ENCODE assay signal across 1 cellular context in genomic region chr7:129054438-129055293, GRCh38.
TF ChIP-seq lines count a peak whose summit lies in the region.

Gene TNPO3, minus strand, starts transcription at chr7:129055111. Its CDS starts 341 bp downstream, at chr7:129054770.

TF ChIP-seq in HepG2, 621 proteins besides CTCF, POLR2A, EP300 and RAD21 (continued from another document and continues in another):
- peak; percentile 90 for TF ChIP-seq ELF3 (CRISPR knock-in tag; IDR thresholded peaks at IDR 0.05)
- peak; percentile 95 for TF ChIP-seq ZNF501 (CRISPR knock-in tag; IDR thresholded peaks at IDR 0.05)
- TF ChIP-seq ZNF580 (CRISPR knock-in tag; IDR thresholded peaks at IDR 0.05; ENCODE audit: borderline replicate concordance, low read depth) = peak; percentile 92; the same call in 1 of the 2 replicates
- TF ChIP-seq TOPORS (CRISPR knock-in tag; IDR thresholded peaks at IDR 0.05) = 0 out of 2 replicates have a peak, but pooled peaks have one; percentile 30
- TF ChIP-seq ZNF441 (CRISPR knock-in tag; IDR thresholded peaks at IDR 0.05; ENCODE audit: borderline replicate concordance) = peak; percentile 78
- TF ChIP-seq ZZZ3 (CRISPR knock-in tag; IDR thresholded peaks at IDR 0.05; ENCODE audit: borderline replicate concordance) = no peak
- no peak for TF ChIP-seq HMGA1 (CRISPR knock-in tag; conservative IDR thresholded peaks at IDR 0.05)
- peak; percentile 90 for TF ChIP-seq ZMAT3 (CRISPR knock-in tag; conservative IDR thresholded peaks at IDR 0.05)
- peak; percentile 22 for TF ChIP-seq XRCC5 (optimal IDR thresholded peaks at IDR 0.05; ENCODE audit: low read length)
- no peak for TF ChIP-seq NR3C1 (CRISPR knock-in tag; IDR thresholded peaks at IDR 0.05)
- TF ChIP-seq AKNA (CRISPR knock-in tag; IDR thresholded peaks at IDR 0.05; ENCODE audit: borderline replicate concordance) = no peak; the same call in 1 of the 2 replicates
- peak; percentile 81; the same call in 1 of the 2 replicates for TF ChIP-seq ZNF343 (CRISPR knock-in tag; IDR thresholded peaks at IDR 0.05)
- peak; percentile 66 for TF ChIP-seq SP2 (CRISPR knock-in tag; IDR thresholded peaks at IDR 0.05)
- TF ChIP-seq SP5 (CRISPR knock-in tag; IDR thresholded peaks at IDR 0.05; ENCODE audit: borderline replicate concordance, low read depth) = peak; percentile 47; the same call in 1 of the 2 replicates
- no peak for TF ChIP-seq ZMYM2 (CRISPR knock-in tag; IDR thresholded peaks at IDR 0.05)
- no peak for TF ChIP-seq PRPF4 (IDR thresholded peaks at IDR 0.05; ENCODE audit: low read depth, low read length, poor library complexity, severe bottlenecking)
- peak; percentile 80; the same call in 1 of the 2 replicates for TF ChIP-seq SIN3B (IDR thresholded peaks at IDR 0.05; ENCODE audit: low read length)
- peak; percentile 73; the same call in 1 of the 2 replicates for TF ChIP-seq ZNF510 (CRISPR knock-in tag; IDR thresholded peaks at IDR 0.05; ENCODE audit: low read depth)
- TF ChIP-seq FOXP1 (IDR thresholded peaks at IDR 0.05) = no peak
- TF ChIP-seq FOXP1 (CRISPR knock-in tag; IDR thresholded peaks at IDR 0.05) = 0 out of 2 replicates have a peak, but pooled peaks have one; percentile 20
- no peak for TF ChIP-seq PHB2 (IDR thresholded peaks at IDR 0.05; ENCODE audit: partially characterized antibody)
- TF ChIP-seq SALL1 (CRISPR knock-in tag; IDR thresholded peaks at IDR 0.05) = peak; percentile 52; the same call in 1 of the 2 replicates
- TF ChIP-seq PHF8 (CRISPR knock-in tag; IDR thresholded peaks at IDR 0.05) = peak; percentile 90
- TF ChIP-seq ZHX1 (CRISPR knock-in tag; IDR thresholded peaks at IDR 0.05; ENCODE audit: low read depth) = peak; percentile 40; the same call in 1 of the 2 replicates
- no peak for TF ChIP-seq SSRP1 (CRISPR knock-in tag; IDR thresholded peaks at IDR 0.05)
- TF ChIP-seq SIX4 (CRISPR knock-in tag; IDR thresholded peaks at IDR 0.05) = no peak
- peak; percentile 40; the same call in 1 of the 2 replicates for TF ChIP-seq ZNF121 (CRISPR knock-in tag; IDR thresholded peaks at IDR 0.05)
- no peak for TF ChIP-seq AFF4 (CRISPR knock-in tag; IDR thresholded peaks at IDR 0.05)
- peak; percentile 97 for TF ChIP-seq THAP9 (CRISPR knock-in tag; IDR thresholded peaks at IDR 0.05; ENCODE audit: borderline replicate concordance)
- TF ChIP-seq ZBTB44 (CRISPR knock-in tag; IDR thresholded peaks at IDR 0.05) = 0 out of 2 replicates have a peak, but pooled peaks have one; percentile 47
- TF ChIP-seq MLLT10 (CRISPR knock-in tag; IDR thresholded peaks at IDR 0.05) = no peak
- TF ChIP-seq SPEN (CRISPR knock-in tag; IDR thresholded peaks at IDR 0.05; ENCODE audit: low read depth) = peak; percentile 95
- peak; percentile 60 for TF ChIP-seq ISL2 (CRISPR knock-in tag; IDR thresholded peaks at IDR 0.05)
- TF ChIP-seq ZNF350 (CRISPR knock-in tag; IDR thresholded peaks at IDR 0.05; ENCODE audit: borderline replicate concordance, low read depth) = peak; percentile 94
- TF ChIP-seq NR2F6 (IDR thresholded peaks at IDR 0.05) = 0 out of 2 replicates have a peak, but pooled peaks have one; percentile 24
- TF ChIP-seq NR2F6 (CRISPR knock-in tag; IDR thresholded peaks at IDR 0.05) = no peak; the same call in 1 of the 2 replicates
- TF ChIP-seq HNF1A (IDR thresholded peaks at IDR 0.05; ENCODE audit: low read depth) = 0 out of 2 replicates have a peak, but pooled peaks have one; percentile 52
- TF ChIP-seq HNF1A (CRISPR knock-in tag; IDR thresholded peaks at IDR 0.05; ENCODE audit: borderline replicate concordance) = peak; percentile 53; the same call in 1 of the 2 replicates
